8 cellular contexts compared by ENCODE assay signal in genomic region chr1:40477680-40478057, GRCh38. TPM values are rescaled to one million over a fixed set of nuclear protein-coding genes. Genes with fewer than 3 reads are reported as not detected.
DNase-seq lines count a peak whose midpoint lies in the region; ATAC-seq and TF ChIP-seq lines count a peak whose summit lies in the region.

No MANE protein-coding gene starts in this region.

- H3K27ac ChIP-seq in RWPE1 = peak overlapping the region; percentile 64
- H3K27ac ChIP-seq in left lung = peak overlapping the region; percentile 44 to 71

- H3K36me3 ChIP-seq in left lung = peaks cover 0 to 16% of the 10 kb centered on the region in 2 donors

- intact Hi-C loops in left lung (cut with DNase I) = no loop called here

- POLR2A ChIA-PET in RWPE1 (lab: Yijun Ruan, JAX; ENCODE audit: low non-redundant PET) = no interaction called here

- ATAC-seq in HG02885 (IDR thresholded peaks at IDR 0.05; ENCODE audit: poor library complexity, unreplicated experiment) (peak; percentile 16), left lung (peak; percentile 61)

- CTCF ChIA-PET in RWPE1 (lab: Yijun Ruan, JAX) = interaction anchor here (0.6 kb wide), 1 partner anchor 750 kb away, joined by 3 read pairs; no protein-coding TSS in a partner anchor

- TF ChIP-seq CTCF in GM10266 (IDR thresholded peaks at IDR 0.05; ENCODE audit: control insufficient read depth, insufficient read depth, low read depth, missing control alignments) (no peak), RWPE1 (conservative IDR thresholded peaks at IDR 0.05; ENCODE audit: low read depth) (no peak), left lung (IDR thresholded peaks at IDR 0.05) (no peak), GM13977 (IDR thresholded peaks at IDR 0.05; ENCODE audit: extremely low read depth, insufficient read depth, missing control alignments) (no peak)

- peak overlapping the region; percentile 84 to 94 for H3K4me3 ChIP-seq in left lung

- in situ Hi-C loops in GM13977 (cut with MboI; ENCODE audit: low pct_unique_long_range_greater_than_20kb, low sequenced_read_pairs, unreplicated experiment) = no loop called here

- peaks cover 0 to 15% of the 10 kb centered on the region in 2 donors for H3K4me1 ChIP-seq in left lung

- DNase-seq in GM10266 (ENCODE audit: extremely low spot score) = peak; percentile 42
- DNase-seq in RWPE1 (ENCODE audit: low spot score) = peak; percentile 13
- DNase-seq in central memory CD4-positive, alpha-beta T cell = peak; percentile 1
- no peak for DNase-seq in left lung
- DNase-seq in stimulated activated CD8-positive, alpha-beta memory T cell treated with anti-CD3 and anti-CD28 coated beads, Interleukin-4, amount 100 ng/mL, for 48 hours = peak; percentile 47
- no peak for DNase-seq in GM13977 (ENCODE audit: low spot score)
- no peak for DNase-seq in mesenteric fat pad (ENCODE audit: low spot score)

- H3K9me3 ChIP-seq in left lung = peaks cover 0 to 39% of the 10 kb centered on the region in 2 donors

- no peaks in the 10 kb centered on the region for H3K27me3 ChIP-seq in left lung

RNA-seq across cellular contexts. Expression of gene ZFP69, which starts 0.6 kb away (rescaled TPM):
- total RNA-seq in left lung (1 to 10 TPM; 2.9 to 3.8 TPM), mesenteric fat pad (3.0 TPM)

RNA-seq across cellular contexts. Expression of gene ZFP69B, which starts 27.4 kb away (rescaled TPM):
- total RNA-seq in left lung (1 to 10 TPM; 2.3 to 2.5 TPM), mesenteric fat pad (1.3 TPM)

RNA-seq across cellular contexts. Expression of gene EXO5, which starts 30.9 kb away (rescaled TPM):
- total RNA-seq in left lung (1 to 10 TPM; 8.2 to 8.5 TPM), mesenteric fat pad (6.3 TPM)

RNA-seq across cellular contexts. Expression of gene ZNF684, which starts 53.8 kb away (rescaled TPM):
- total RNA-seq in left lung (1 to 10 TPM; 3.7 to 3.8 TPM), mesenteric fat pad (3.7 TPM)

Comparison
In these comparisons a context has a peak if more than half of its experiments do, and no peak if none do; other contexts are left out.
1. DNase-seq: peak in GM10266 (single experiment), RWPE1 (single experiment), central memory CD4-positive, alpha-beta T cell (single experiment) and stimulated activated CD8-positive, alpha-beta memory T cell treated with anti-CD3 and anti-CD28 coated beads, Interleukin-4, amount 100 ng/mL, for 48 hours (single experiment); none in left lung (0 of 2), GM13977 (single experiment) and mesenteric fat pad (single experiment).